Comparison of ENCODE assay signal across 1 cellular context in the genomic region with DNA sequence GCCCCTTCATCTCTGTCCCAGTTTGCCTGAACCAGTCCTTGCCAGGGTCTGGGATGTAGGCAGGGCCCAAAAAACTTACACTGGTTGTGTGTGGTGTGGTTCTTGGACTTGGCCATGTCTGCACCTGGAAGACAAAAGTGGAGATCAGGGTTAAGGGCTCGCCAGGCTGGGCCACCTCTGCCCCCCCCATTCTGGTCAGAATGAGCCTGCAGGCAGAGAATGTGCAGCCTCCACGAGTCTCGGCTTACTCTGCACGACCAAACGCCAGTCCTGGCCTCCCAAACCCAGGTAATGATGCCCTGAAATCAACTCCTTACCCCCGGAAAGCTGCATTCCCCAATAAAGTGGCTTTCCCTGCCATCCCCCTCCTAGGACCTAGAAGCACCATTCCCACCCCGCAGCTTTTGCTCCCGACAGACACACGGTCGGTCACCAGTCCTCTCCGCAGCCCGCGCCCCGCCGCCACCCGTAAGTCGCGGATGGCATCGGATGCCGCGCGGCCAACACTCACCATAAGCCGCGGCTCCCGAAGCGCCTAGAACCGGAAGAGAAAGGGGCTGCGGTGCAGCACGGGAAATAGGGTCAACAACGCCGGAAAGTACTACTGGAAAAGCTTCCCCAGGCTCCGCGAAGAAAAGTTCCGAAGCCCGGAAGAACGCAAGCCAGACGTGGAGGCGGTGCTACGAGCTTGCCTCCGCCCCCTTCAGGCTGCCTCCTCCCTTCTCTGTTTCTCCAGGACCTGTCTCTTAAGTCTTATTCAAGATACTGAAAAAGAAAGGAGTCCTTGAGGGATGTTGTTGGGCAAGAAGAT.
A peak's percentile ranks its signal among the peaks of the same experiment; 100 is the strongest.
TF ChIP-seq lines count a peak whose summit lies in the region.

Gene RPL29, minus strand, starts transcription at position 550 of the 811 bp plus-strand sequence. Its CDS starts 434 bp downstream, at position 116.

TF ChIP-seq in HEK293, 187 proteins besides CTCF, POLR2A, EP300 and RAD21 (continued from another document and continues in another):
- TF ChIP-seq, protein P1, sequence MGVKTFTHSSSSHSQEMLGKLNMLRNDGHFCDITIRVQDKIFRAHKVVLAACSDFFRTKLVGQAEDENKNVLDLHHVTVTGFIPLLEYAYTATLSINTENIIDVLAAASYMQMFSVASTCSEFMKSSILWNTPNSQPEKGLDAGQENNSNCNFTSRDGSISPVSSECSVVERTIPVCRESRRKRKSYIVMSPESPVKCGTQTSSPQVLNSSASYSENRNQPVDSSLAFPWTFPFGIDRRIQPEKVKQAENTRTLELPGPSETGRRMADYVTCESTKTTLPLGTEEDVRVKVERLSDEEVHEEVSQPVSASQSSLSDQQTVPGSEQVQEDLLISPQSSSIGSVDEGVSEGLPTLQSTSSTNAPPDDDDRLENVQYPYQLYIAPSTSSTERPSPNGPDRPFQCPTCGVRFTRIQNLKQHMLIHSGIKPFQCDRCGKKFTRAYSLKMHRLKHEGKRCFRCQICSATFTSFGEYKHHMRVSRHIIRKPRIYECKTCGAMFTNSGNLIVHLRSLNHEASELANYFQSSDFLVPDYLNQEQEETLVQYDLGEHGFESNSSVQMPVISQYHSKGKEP (tag by site-specific recombination; IDR thresholded peaks at IDR 0.05): peak; percentile 29; the same call in 1 of the 2 replicates
- TF ChIP-seq ZNF660 (tag by site-specific recombination; IDR thresholded peaks at IDR 0.05) (peak; percentile 97), SALL2 (tag by site-specific recombination; IDR thresholded peaks at IDR 0.05; ENCODE audit: borderline replicate concordance) (no peak), ZNF221 (tag by site-specific recombination; IDR thresholded peaks at IDR 0.05; ENCODE audit: borderline replicate concordance) (no peak), ZNF391 (tag by site-specific recombination; IDR thresholded peaks at IDR 0.05; ENCODE audit: borderline replicate concordance, low read depth) (peak; percentile 83; the same call in 1 of the 2 replicates), ZNF239 (tag by site-specific recombination; IDR thresholded peaks at IDR 0.05) (peak; percentile 86; the same call in 1 of the 2 replicates), EGR2 (tag by site-specific recombination; IDR thresholded peaks at IDR 0.05; ENCODE audit: low read depth) (0 out of 2 replicates have a peak, but pooled peaks have one; percentile 26), ZNF623 (tag by site-specific recombination; IDR thresholded peaks at IDR 0.05) (peak; percentile 38; the same call in 1 of the 2 replicates), ZNF654 (tag by site-specific recombination; IDR thresholded peaks at IDR 0.05; ENCODE audit: low read depth) (0 out of 2 replicates have a peak, but pooled peaks have one; percentile 6), ZNF658 (tag by site-specific recombination; IDR thresholded peaks at IDR 0.05) (no peak), ZNF558 (tag by site-specific recombination; IDR thresholded peaks at IDR 0.05) (no peak), ZBTB11 (tag by site-specific recombination; conservative IDR thresholded peaks at IDR 0.05; ENCODE audit: low read depth) (peak; percentile 99), OSR2 (tag by site-specific recombination; IDR thresholded peaks at IDR 0.05) (no peak), ZNF266 (tag by site-specific recombination; IDR thresholded peaks at IDR 0.05; ENCODE audit: low read depth) (no peak), ZNF311 (tag by site-specific recombination; IDR thresholded peaks at IDR 0.05; ENCODE audit: borderline replicate concordance) (no peak), ZBTB1 (tag by site-specific recombination; IDR thresholded peaks at IDR 0.05) (no peak), ZNF629 (tag by site-specific recombination; IDR thresholded peaks at IDR 0.05) (peak; percentile 86), ZNF423 (tag by site-specific recombination; IDR thresholded peaks at IDR 0.05) (no peak), SP7 (tag by site-specific recombination; IDR thresholded peaks at IDR 0.05) (peak; percentile 89), ZBTB7A (tag by site-specific recombination; IDR thresholded peaks at IDR 0.05; ENCODE audit: low read depth) (no peak), ZNF398 (tag by site-specific recombination; IDR thresholded peaks at IDR 0.05) (0 out of 2 replicates have a peak, but pooled peaks have one; percentile 13), MEIS1 (CRISPR knock-in tag; IDR thresholded peaks at IDR 0.05; ENCODE audit: borderline replicate concordance) (no peak), ZBTB17 (tag by site-specific recombination; IDR thresholded peaks at IDR 0.05) (no peak; the same call in none of the 2 replicates), ZBTB20 (tag by site-specific recombination; IDR thresholded peaks at IDR 0.05) (peak; percentile 47; the same call in 1 of the 2 replicates), ZNF510 (tag by site-specific recombination; IDR thresholded peaks at IDR 0.05; ENCODE audit: insufficient replicate concordance) (no peak), ZSCAN23 (tag by site-specific recombination; IDR thresholded peaks at IDR 0.05) (peak; percentile 84), TSHZ1 (tag by site-specific recombination; IDR thresholded peaks at IDR 0.05; ENCODE audit: borderline replicate concordance) (no peak), ZNF280C (tag by site-specific recombination; IDR thresholded peaks at IDR 0.05) (no peak), ZNF404 (tag by site-specific recombination; IDR thresholded peaks at IDR 0.05) (no peak), KLF10 (tag by site-specific recombination; IDR thresholded peaks at IDR 0.05) (peak; percentile 60), ZNF112 (tag by site-specific recombination; IDR thresholded peaks at IDR 0.05) (no peak)
- TF ChIP-seq, protein P2, sequence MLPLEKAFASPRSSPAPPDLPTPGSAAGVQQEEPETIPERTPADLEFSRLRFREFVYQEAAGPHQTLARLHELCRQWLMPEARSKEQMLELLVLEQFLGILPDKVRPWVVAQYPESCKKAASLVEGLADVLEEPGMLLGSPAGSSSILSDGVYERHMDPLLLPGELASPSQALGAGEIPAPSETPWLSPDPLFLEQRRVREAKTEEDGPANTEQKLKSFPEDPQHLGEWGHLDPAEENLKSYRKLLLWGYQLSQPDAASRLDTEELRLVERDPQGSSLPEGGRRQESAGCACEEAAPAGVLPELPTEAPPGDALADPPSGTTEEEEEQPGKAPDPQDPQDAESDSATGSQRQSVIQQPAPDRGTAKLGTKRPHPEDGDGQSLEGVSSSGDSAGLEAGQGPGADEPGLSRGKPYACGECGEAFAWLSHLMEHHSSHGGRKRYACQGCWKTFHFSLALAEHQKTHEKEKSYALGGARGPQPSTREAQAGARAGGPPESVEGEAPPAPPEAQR (tag by site-specific recombination; IDR thresholded peaks at IDR 0.05): no peak
- TF ChIP-seq, protein P3, sequence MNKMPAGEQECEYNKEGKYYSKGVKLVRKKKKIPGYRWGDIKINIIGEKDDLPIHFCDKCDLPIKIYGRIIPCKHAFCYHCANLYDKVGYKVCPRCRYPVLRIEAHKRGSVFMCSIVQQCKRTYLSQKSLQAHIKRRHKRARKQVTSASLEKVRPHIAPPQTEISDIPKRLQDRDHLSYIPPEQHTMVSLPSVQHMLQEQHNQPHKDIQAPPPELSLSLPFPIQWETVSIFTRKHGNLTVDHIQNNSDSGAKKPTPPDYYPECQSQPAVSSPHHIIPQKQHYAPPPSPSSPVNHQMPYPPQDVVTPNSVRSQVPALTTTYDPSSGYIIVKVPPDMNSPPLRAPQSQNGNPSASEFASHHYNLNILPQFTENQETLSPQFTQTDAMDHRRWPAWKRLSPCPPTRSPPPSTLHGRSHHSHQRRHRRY (tag by site-specific recombination; IDR thresholded peaks at IDR 0.05): no peak
- TF ChIP-seq, protein P4, sequence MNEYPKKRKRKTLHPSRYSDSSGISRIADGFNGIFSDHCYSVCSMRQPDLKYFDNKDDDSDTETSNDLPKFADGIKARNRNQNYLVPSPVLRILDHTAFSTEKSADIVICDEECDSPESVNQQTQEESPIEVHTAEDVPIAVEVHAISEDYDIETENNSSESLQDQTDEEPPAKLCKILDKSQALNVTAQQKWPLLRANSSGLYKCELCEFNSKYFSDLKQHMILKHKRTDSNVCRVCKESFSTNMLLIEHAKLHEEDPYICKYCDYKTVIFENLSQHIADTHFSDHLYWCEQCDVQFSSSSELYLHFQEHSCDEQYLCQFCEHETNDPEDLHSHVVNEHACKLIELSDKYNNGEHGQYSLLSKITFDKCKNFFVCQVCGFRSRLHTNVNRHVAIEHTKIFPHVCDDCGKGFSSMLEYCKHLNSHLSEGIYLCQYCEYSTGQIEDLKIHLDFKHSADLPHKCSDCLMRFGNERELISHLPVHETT (tag by site-specific recombination; IDR thresholded peaks at IDR 0.05): peak; percentile 96
